In the genomic region with DNA sequence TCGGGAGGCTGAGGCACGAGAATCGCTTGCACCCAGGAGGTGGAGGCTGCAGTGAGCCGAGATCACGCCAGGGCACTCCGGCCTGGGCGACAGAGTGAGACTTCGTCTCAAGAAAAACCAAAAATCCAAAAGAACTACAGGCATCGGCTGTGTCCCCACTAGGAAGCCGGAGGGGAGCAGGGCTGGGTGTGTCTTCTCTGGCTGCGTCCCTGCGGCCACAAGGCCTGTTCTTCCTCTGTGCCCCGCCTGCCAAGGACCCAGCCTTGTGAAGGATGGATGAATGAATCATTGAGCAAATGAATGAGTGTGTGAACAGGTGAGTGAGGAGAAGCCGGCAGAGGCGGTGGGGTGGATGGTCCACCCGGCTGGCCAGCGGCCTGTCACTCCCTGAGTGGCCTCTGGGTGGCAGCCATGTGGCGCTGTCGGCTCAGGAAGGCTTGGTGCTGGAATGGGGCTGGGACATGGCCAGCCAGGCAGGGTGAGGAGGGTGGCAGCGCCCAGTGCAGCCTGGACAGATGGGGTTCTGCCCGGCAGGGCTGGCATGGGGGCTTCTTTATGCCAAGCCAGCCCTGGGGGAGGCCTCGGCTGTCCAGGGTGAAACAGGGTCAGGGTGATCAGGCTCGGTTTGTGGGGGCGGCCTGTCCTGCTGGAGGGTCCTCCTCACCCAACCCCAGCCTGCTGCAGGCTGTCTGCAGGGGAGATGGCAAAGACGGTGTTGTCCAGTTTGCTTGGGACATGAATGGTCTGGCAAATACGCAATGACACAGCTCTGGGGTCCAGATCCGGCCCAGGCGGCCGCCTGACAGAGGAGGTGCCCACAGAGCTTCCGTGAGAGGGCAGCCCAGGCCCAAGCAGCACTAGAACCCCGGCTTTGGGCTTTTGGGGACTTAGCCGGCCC, we compare ENCODE assay signal across 8 cellular contexts. TPM values are rescaled to one million over a fixed set of nuclear protein-coding genes. Genes with fewer than 3 reads are reported as not detected.
DNase-seq lines count a peak whose midpoint lies in the region; ATAC-seq and TF ChIP-seq lines count a peak whose summit lies in the region.

No MANE protein-coding gene starts in this region.

- H3K9me3 ChIP-seq in right lobe of liver, result no peaks in the 10 kb centered on the region

- WGBS in right lobe of liver (ENCODE audit: insufficient coverage, low coverage, low lambda C conversion rate, missing lambda C conversion rate), result 20% methylated on average over 23 of the region's 32 CpGs

- H3K4me1 Mint-ChIP-seq in CD14-positive monocyte, result peaks cover 23% of the 10 kb centered on the region

- peaks cover 0 to 36% (median 13%) of the 10 kb centered on the region in 4 donors for H3K4me1 ChIP-seq in right lobe of liver

- CTCF ChIA-PET in HEK293T (lab: Yijun Ruan, JAX), result interaction anchor here (0.6 to 2.3 kb wide), 4 partner anchors 16 to 135 kb away, joined by 3 to 9 read pairs (median 4); no protein-coding TSS in a partner anchor

- H3K36me3 Mint-ChIP-seq in CD14-positive monocyte, result no peaks in the 10 kb centered on the region

- no peak overlapping the region for H3K27ac ChIP-seq in coronary artery
- no peak overlapping the region for H3K27ac ChIP-seq in right lobe of liver

- peak; percentile 86 to 88 (median 87) for ATAC-seq in right lobe of liver
- no peak for ATAC-seq in GM18861 (IDR thresholded peaks at IDR 0.05; ENCODE audit: unreplicated experiment)

- intact Hi-C loops in CD14-positive monocyte (cut with micrococcal nuclease) (no loop called here), right lobe of liver (cut with DNase I) (no loop called here)

- no peaks in the 10 kb centered on the region for H3K36me3 ChIP-seq in right lobe of liver

- no peaks in the 10 kb centered on the region for H3K27me3 ChIP-seq in right lobe of liver

- TF ChIP-seq POLR2A in right lobe of liver (IDR thresholded peaks at IDR 0.05), result no peak

- TF ChIP-seq CTCF in CD14-positive monocyte (IDR thresholded peaks at IDR 0.05), result peak; percentile 98
- peak; percentile 91 for TF ChIP-seq CTCF in coronary artery (IDR thresholded peaks at IDR 0.05)
- peak; percentile 94 to 98 (median 98) for TF ChIP-seq CTCF in right lobe of liver (IDR thresholded peaks at IDR 0.05)

- H3K9me3 Mint-ChIP-seq in CD14-positive monocyte, result peaks cover 0 to 3% (median 0%) of the 10 kb centered on the region in 7 donors

- POLR2A ChIA-PET in HEK293T (lab: Yijun Ruan, JAX), result interaction anchor here (1.2 to 2.5 kb wide), 4 partner anchors 21 to 136 kb away, joined by 3 to 11 read pairs (median 8); a partner anchor contains a TSS

- peak overlapping the region in 1 of 2 donors; percentile 46 for H3K4me3 Mint-ChIP-seq in CD14-positive monocyte

- H3K27me3 Mint-ChIP-seq in CD14-positive monocyte (ENCODE audit: low read depth in 3 of 3), result peaks cover 8 to 14% (median 9%) of the 10 kb centered on the region in 3 donors

- H3K4me3 ChIP-seq in coronary artery (no peak overlapping the region), right lobe of liver (no peak overlapping the region)

- peak; percentile 82 for DNase-seq in CD14-positive monocyte (ENCODE audit: low spot score)
- peak; percentile 95 for DNase-seq in HEK293T (ENCODE audit: extremely low spot score)
- peak; percentile 51 for DNase-seq in NCI-H524 treated with DMSO at 0.1 percent for 48 hours (lab: John Stamatoyannopoulos, UW)
- DNase-seq in activated CD4-positive, alpha-beta T cell treated with anti-CD3 and anti-CD28 coated beads for 4 hours, result peak; percentile 57 to 60
- DNase-seq in coronary artery (ENCODE audit: low spot score), result no peak
- peak; percentile 86 to 91 (median 89) for DNase-seq in right lobe of liver
- DNase-seq in stimulated activated CD4-positive, alpha-beta T cell treated with anti-CD3 and anti-CD28 coated beads, TNF-alpha, amount 100 ng/mL, for 4 hours (ENCODE audit: low read depth in 3 of 3), result peak; percentile 44 to 46 (median 46)

- H3K27ac Mint-ChIP-seq in CD14-positive monocyte, result peak overlapping the region in 3 of 7 donors; percentile 40 to 68 (median 58)

TF ChIP-seq in HEK293T, 16 proteins besides CTCF, POLR2A, EP300 and RAD21:
- no peak for TF ChIP-seq BHLHE40 (IDR thresholded peaks at IDR 0.05; ENCODE audit: borderline replicate concordance)
- TF ChIP-seq, protein P1, sequence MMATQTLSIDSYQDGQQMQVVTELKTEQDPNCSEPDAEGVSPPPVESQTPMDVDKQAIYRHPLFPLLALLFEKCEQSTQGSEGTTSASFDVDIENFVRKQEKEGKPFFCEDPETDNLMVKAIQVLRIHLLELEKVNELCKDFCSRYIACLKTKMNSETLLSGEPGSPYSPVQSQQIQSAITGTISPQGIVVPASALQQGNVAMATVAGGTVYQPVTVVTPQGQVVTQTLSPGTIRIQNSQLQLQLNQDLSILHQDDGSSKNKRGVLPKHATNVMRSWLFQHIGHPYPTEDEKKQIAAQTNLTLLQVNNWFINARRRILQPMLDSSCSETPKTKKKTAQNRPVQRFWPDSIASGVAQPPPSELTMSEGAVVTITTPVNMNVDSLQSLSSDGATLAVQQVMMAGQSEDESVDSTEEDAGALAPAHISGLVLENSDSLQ (IDR thresholded peaks at IDR 0.05), result peak; percentile 80

RNA-seq across cellular contexts. Expression of a gene that starts 21.7 kb away (rescaled TPM):
- 1 to 10 TPM; 1.9 to 2.3 TPM for polyA plus RNA-seq in CD14-positive monocyte
- total RNA-seq in right lobe of liver, result 10 to 100 TPM; 35.6 to 92.0 (median 72.7) TPM

RNA-seq across cellular contexts. Expression of a gene that starts 30.6 kb away (rescaled TPM):
- polyA plus RNA-seq in CD14-positive monocyte, result 10 to 100 TPM; 38.3 to 57.0 TPM
- total RNA-seq in right lobe of liver, result 100 to 1,000 TPM in 2 of 6 experiments, 10 to 100 TPM in 4; 43.8 to 119 (median 59.3) TPM

RNA-seq across cellular contexts. Expression of a gene that starts 49.9 kb away (rescaled TPM):
- 10 to 100 TPM; 19.3 to 28.0 TPM for polyA plus RNA-seq in CD14-positive monocyte
- total RNA-seq in right lobe of liver, result 10 to 100 TPM; 30.6 to 46.3 (median 37.3) TPM

RNA-seq across cellular contexts. Expression of a gene that starts 50.2 kb away (rescaled TPM):
- 10 to 100 TPM; 17.6 to 28.7 TPM for polyA plus RNA-seq in CD14-positive monocyte
- 10 to 100 TPM in 4 of 6 experiments, 1 to 10 TPM in 2; 5.3 to 16.8 (median 11.1) TPM for total RNA-seq in right lobe of liver
